Comparison of ENCODE assay signal across 17 cellular contexts in the genomic region with DNA sequence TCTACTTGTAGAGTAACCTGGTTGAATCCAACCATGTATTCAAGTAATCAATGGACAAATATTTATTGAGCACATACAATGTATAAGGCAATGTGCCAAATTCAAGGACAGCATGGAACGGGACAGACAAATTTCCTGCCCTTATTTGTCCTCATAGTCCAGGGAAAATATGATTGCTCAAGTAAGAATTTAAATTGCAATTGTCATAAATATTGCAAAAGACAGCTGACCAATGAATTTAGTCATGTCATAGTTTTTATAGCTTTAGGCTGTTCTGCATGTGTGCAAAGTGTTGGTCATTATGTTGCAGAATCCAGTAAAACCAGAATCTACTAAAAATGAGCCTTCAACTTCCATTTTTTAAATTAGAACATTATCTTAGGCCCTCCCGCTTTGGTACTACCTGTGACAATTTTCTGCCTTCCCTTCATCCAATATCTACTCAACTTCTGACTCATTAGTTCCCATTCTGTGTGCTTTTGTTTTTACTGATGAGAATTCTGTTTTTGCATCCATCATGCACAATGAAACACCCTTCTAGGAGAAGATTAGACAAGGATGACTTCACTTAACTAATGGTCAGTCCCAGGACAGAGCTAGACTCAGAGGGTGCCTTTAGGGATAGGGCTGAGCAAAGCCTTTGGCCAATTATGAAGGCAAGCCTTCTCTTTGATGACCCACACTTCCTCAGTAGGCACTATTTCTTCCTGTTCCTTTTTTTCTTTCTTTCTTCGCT. TPM values are rescaled to one million over a fixed set of nuclear protein-coding genes. Genes with fewer than 3 reads are reported as not detected.
A peak's percentile ranks its signal among the peaks of the same experiment; 100 is the strongest.
DNase-seq lines count a peak whose midpoint lies in the region; TF ChIP-seq lines count a peak whose summit lies in the region.
"Had no signal": no experiment of that assay in that cellular context is flagged by ENCODE, and none has a peak within 500 bp of the region (broad histone marks: within the 10 kb centered on the region; RNA-seq: fewer than 3 reads in every experiment).

No MANE protein-coding gene starts in this region.

- H3K36me3 ChIP-seq in brain microvascular endothelial cell (replicated peaks) (no peaks in the 10 kb centered on the region), stomach smooth muscle (ENCODE audit: control insufficient read depth in 2 of 2, insufficient read depth in 2 of 2, low read length in 2 of 2) (no peaks in the 10 kb centered on the region)
- H3K36me3 ChIP-seq: BLaER1 had no signal

- no peak overlapping the region for H3K4me3 ChIP-seq in brain microvascular endothelial cell (ENCODE audit: low read depth, low read length)
- H3K4me3 ChIP-seq in stomach smooth muscle (ENCODE audit: low read length in 2 of 2): no peak overlapping the region
- H3K4me3 ChIP-seq: BLaER1, GM12878, K562 had no signal

- H3K27me3 ChIP-seq in brain microvascular endothelial cell (replicated peaks): no peaks in the 10 kb centered on the region
- no peaks in the 10 kb centered on the region for H3K27me3 ChIP-seq in stomach smooth muscle (ENCODE audit: control insufficient read depth in 1 of 2, insufficient read depth in 2 of 2, low read length in 2 of 2)
- H3K27me3 ChIP-seq: BLaER1 had no signal

- no peak overlapping the region for H3K9ac ChIP-seq in stomach smooth muscle (ENCODE audit: low read length in 2 of 2)
- H3K9ac ChIP-seq: BLaER1 had no signal

- in situ Hi-C loops in brain microvascular endothelial cell (cut with HindIII; ENCODE audit: low pct_ligation_motif_present, low sequenced_read_pairs): no loop called here

- H3K4me1 Mint-ChIP-seq in HFFc6 (ENCODE audit: low read depth): peaks cover 95% of the 10 kb centered on the region

- H3K9me3 ChIP-seq in stomach smooth muscle (ENCODE audit: control insufficient read depth in 2 of 2, low read length in 2 of 2): no peaks in the 10 kb centered on the region
- H3K9me3 ChIP-seq: BLaER1 had no signal

- TF ChIP-seq CTCF in HFFc6 (IDR thresholded peaks at IDR 0.05) (no peak), brain microvascular endothelial cell (IDR thresholded peaks at IDR 0.05; ENCODE audit: low read depth, low read length, missing control alignments) (no peak)

- no peaks in the 10 kb centered on the region for H3K27me3 Mint-ChIP-seq in HFFc6 (ENCODE audit: insufficient read depth)
- H3K27me3 Mint-ChIP-seq: brain had no signal

- no peaks in the 10 kb centered on the region for H3K36me3 Mint-ChIP-seq in HFFc6 (ENCODE audit: low read depth)
- H3K36me3 Mint-ChIP-seq: brain had no signal

- H3K4me1 ChIP-seq in stomach smooth muscle (ENCODE audit: control insufficient read depth, insufficient read depth, low read length): peaks cover 19% of the 10 kb centered on the region
- H3K4me1 ChIP-seq: BLaER1 had no signal

- H3K9me3 Mint-ChIP-seq in HFFc6: no peaks in the 10 kb centered on the region
- H3K9me3 Mint-ChIP-seq: neural crest cell had no signal

- peak; percentile 52 for DNase-seq in HFFc6
- DNase-seq in brain microvascular endothelial cell: peak; percentile 40
- peak; percentile 19 for DNase-seq in kidney glomerular epithelial cell (lab: John Stamatoyannopoulos, UW)
- no peak for DNase-seq in hypothalamus (lab: John Stamatoyannopoulos, UW)
- DNase-seq in NCI-H748 treated with DMSO at 0.1 percent for 48 hours (lab: John Stamatoyannopoulos, UW): no peak
- DNase-seq in C1 segment of cervical spinal cord (lab: John Stamatoyannopoulos, UW): no peak
- no peak for DNase-seq in T-helper 1 cell
- DNase-seq: activated CD8-positive, alpha-beta T cell treated with anti-CD3 and anti-CD28 coated beads, Interleukin-2, amount 10 ng/mL, durations not matched to agents 7 days and 5 days; activated effector memory CD4-positive, alpha-beta T cell treated with anti-CD3 and anti-CD28 coated beads, Interleukin-2, amount 50 U/mL, for 16 hours; DMS79 treated with DMSO at 0.1 percent for 48 hours had no signal

- H3K27ac Mint-ChIP-seq in HFFc6: peak overlapping the region; percentile 85
- H3K27ac Mint-ChIP-seq: activated CD8-positive, alpha-beta T cell treated with anti-CD3 and anti-CD28 coated beads, Interleukin-2, amount 10 ng/mL, durations not matched to agents 7 days and 5 days had no signal

- H3K27ac ChIP-seq in brain microvascular endothelial cell: peak overlapping the region; percentile 98
- peak overlapping the region; percentile 25 for H3K27ac ChIP-seq in stomach smooth muscle (ENCODE audit: low read length)
- H3K27ac ChIP-seq: BLaER1 had no signal

- peak overlapping the region; percentile 67 for H3K4me3 Mint-ChIP-seq in HFFc6
- H3K4me3 Mint-ChIP-seq: activated CD8-positive, alpha-beta T cell treated with anti-CD3 and anti-CD28 coated beads, Interleukin-2, amount 10 ng/mL, durations not matched to agents 7 days and 5 days; brain; neural crest cell had no signal

RNA-seq across cellular contexts. Expression of a gene that starts 45.8 kb away (rescaled TPM):
- 100 to 1,000 TPM in 1 of 6 experiments, 10 to 100 TPM in 5; 38.9 to 101 (median 40.4) TPM for total RNA-seq in HFFc6 (2021; fragmentation: NEBNext Ultra II Directional; extraction: Animal tissue kit (Norgen Biotek cat#: 25700))
- total RNA-seq: activated CD8-positive, alpha-beta T cell treated with anti-CD3 and anti-CD28 coated beads, Interleukin-2, amount 10 ng/mL, durations not matched to agents 7 days and 5 days; GM12878; K562; NCI-H460 had no signal

Comparison
In these comparisons a context has a peak if more than half of its experiments do, and no peak if none do; other contexts are left out.
1. DNase-seq: peak in HFFc6 (single experiment), brain microvascular endothelial cell (single experiment) and kidney glomerular epithelial cell (single experiment); none in hypothalamus (0 of 51), NCI-H748 treated with DMSO at 0.1 percent for 48 hours (single experiment), C1 segment of cervical spinal cord (0 of 14) and T-helper 1 cell (0 of 5).